ENCODE assay signal across 12 cellular contexts in genomic region chr7:55185321-55185802, GRCh38.
DNase-seq lines count a peak whose midpoint lies in the region; ATAC-seq and TF ChIP-seq lines count a peak whose summit lies in the region.
"Had no signal": no experiment of that assay in that cellular context is flagged by ENCODE, and none has a peak within 500 bp of the region (broad histone marks: within the 10 kb centered on the region; RNA-seq: fewer than 3 reads in every experiment).

No MANE protein-coding gene starts in this region.

- BruUV-seq in MCF 10A (replicated peaks; lab: Mats Ljungman, UMichigan) = no TSS peak

- H3K36me3 Mint-ChIP-seq in MCF 10A (ENCODE audit: insufficient read depth, unreplicated experiment) = peaks cover 96% of the 10 kb centered on the region

- H3K9me3 ChIP-seq in breast epithelium (no peaks in the 10 kb centered on the region), fibroblast of lung (ENCODE audit: control insufficient read depth, insufficient read depth, low read depth, low read length) (no peaks in the 10 kb centered on the region), subcutaneous abdominal adipose tissue (ENCODE audit: control insufficient read depth in 5 of 5, low read length in 5 of 5) (no peaks in the 10 kb centered on the region)
- H3K9me3 ChIP-seq: neutrophil, thoracic aorta had no signal

- H3K9me3 Mint-ChIP-seq in MCF 10A (ENCODE audit: unreplicated experiment) = no peaks in the 10 kb centered on the region
- H3K9me3 Mint-ChIP-seq: endodermal cell had no signal

- H3K79me2 ChIP-seq in fibroblast of lung (ENCODE audit: control insufficient read depth, insufficient read depth, low read length) = peaks cover 6% of the 10 kb centered on the region

- DNase-seq in MCF 10A (ENCODE audit: unreplicated experiment) = no peak
- no peak for DNase-seq in breast epithelium (ENCODE audit: low spot score in 2 of 2)
- DNase-seq in RPMI7951 (ENCODE audit: low read depth) = peak; percentile 91
- peak in 1 of 2 donors; percentile 35 for DNase-seq in fibroblast of lung (ENCODE audit: low read depth in 2 of 2)
- DNase-seq in activated T-cell treated with anti-CD3 and anti-CD28 coated beads, Interleukin-2, amount 50 U/mL, for 48 hours = no peak
- no peak for DNase-seq in Right ventricle myocardium inferior (ENCODE audit: missing footprints)
- DNase-seq: activated CD4-positive, alpha-beta T cell treated with anti-CD3 and anti-CD28 coated beads, Interleukin-2, amount 50 U/mL, for 1 hour; endodermal cell had no signal

- no peak overlapping the region for H3K9ac ChIP-seq in fibroblast of lung (ENCODE audit: insufficient read depth, low read length)
- no peak overlapping the region for H3K9ac ChIP-seq in subcutaneous abdominal adipose tissue (ENCODE audit: low read length in 5 of 5)

- H3K4me1 ChIP-seq in breast epithelium (no peaks in the 10 kb centered on the region), fibroblast of lung (ENCODE audit: control insufficient read depth, extremely low read depth, insufficient read depth, low read length) (peaks cover 20% of the 10 kb centered on the region), subcutaneous abdominal adipose tissue (ENCODE audit: control insufficient read depth in 5 of 5, insufficient read depth in 5 of 5, low read length in 5 of 5) (peaks cover 0 to 33% (median 22%) of the 10 kb centered on the region in 5 donors)

- H3K36me3 ChIP-seq in breast epithelium (no peaks in the 10 kb centered on the region), fibroblast of lung (ENCODE audit: control insufficient read depth, insufficient read depth, low read length) (peaks cover 35% of the 10 kb centered on the region), subcutaneous abdominal adipose tissue (ENCODE audit: control insufficient read depth in 5 of 5, insufficient read depth in 5 of 5, low read length in 5 of 5) (peaks cover 0 to 57% (median 50%) of the 10 kb centered on the region in 5 donors)
- H3K36me3 ChIP-seq: neutrophil had no signal

- no peak overlapping the region for H2AFZ ChIP-seq in fibroblast of lung (ENCODE audit: low read length)

- H3K27ac Mint-ChIP-seq in MCF 10A (ENCODE audit: low read depth, unreplicated experiment) = peak overlapping the region; percentile 79
- H3K27ac Mint-ChIP-seq: endodermal cell had no signal

- H3K27me3 ChIP-seq in breast epithelium (no peaks in the 10 kb centered on the region), fibroblast of lung (ENCODE audit: control insufficient read depth, insufficient read depth, low read length) (no peaks in the 10 kb centered on the region), subcutaneous abdominal adipose tissue (ENCODE audit: control insufficient read depth in 5 of 5, insufficient read depth in 4 of 5, low read length in 5 of 5) (no peaks in the 10 kb centered on the region)
- H3K27me3 ChIP-seq: neutrophil had no signal

- peaks cover 29% of the 10 kb centered on the region for H3K4me1 Mint-ChIP-seq in MCF 10A (ENCODE audit: insufficient read depth, unreplicated experiment)

- POLR2A ChIA-PET in MCF 10A (lab: Yijun Ruan, JAX) = interaction anchor here (0.8 to 2.5 kb wide), 8 partner anchors 8 to 426 kb away, joined by 3 to 10 read pairs (median 4); no protein-coding TSS in a partner anchor

- no peaks in the 10 kb centered on the region for H3K27me3 Mint-ChIP-seq in MCF 10A (ENCODE audit: insufficient read depth, unreplicated experiment)

- TF ChIP-seq POLR2A in breast epithelium (IDR thresholded peaks at IDR 0.05) = no peak

- no peak overlapping the region for H3K27ac ChIP-seq in breast epithelium
- peak overlapping the region; percentile 61 for H3K27ac ChIP-seq in fibroblast of lung (ENCODE audit: insufficient read depth, low read length)
- H3K27ac ChIP-seq in subcutaneous abdominal adipose tissue (ENCODE audit: low read depth, low read length) = peak overlapping the region; percentile 5
- H3K27ac ChIP-seq: neutrophil, thoracic aorta had no signal

- H3K4me3 ChIP-seq in breast epithelium = no peak overlapping the region
- H3K4me3 ChIP-seq in fibroblast of lung (replicated peaks in 1 of 4; ENCODE audit: control extremely low read depth in 1 of 4, insufficient read depth in 1 of 4, low read depth in 3 of 4, low read length in 4 of 4) = no peak overlapping the region
- H3K4me3 ChIP-seq in subcutaneous abdominal adipose tissue (ENCODE audit: low read depth in 1 of 5, low read length in 5 of 5) = no peak overlapping the region
- H3K4me3 ChIP-seq: thoracic aorta had no signal

- CTCF ChIA-PET in MCF 10A (lab: Yijun Ruan, JAX) = interaction anchor here (0.6 to 3.5 kb wide), 6 partner anchors 65 to 411 kb away, joined by 3 to 22 read pairs (median 4); no protein-coding TSS in a partner anchor

- no peaks in the 10 kb centered on the region for H4K20me1 ChIP-seq in fibroblast of lung (ENCODE audit: control insufficient read depth, extremely low read depth, insufficient read depth, low read length)

- ATAC-seq in GM18907 (IDR thresholded peaks at IDR 0.05; ENCODE audit: unreplicated experiment) (no peak), Right ventricle myocardium inferior (no peak)

- TF ChIP-seq CTCF in MCF 10A (IDR thresholded peaks at IDR 0.05; ENCODE audit: unreplicated experiment) = no peak
- TF ChIP-seq CTCF in breast epithelium (IDR thresholded peaks at IDR 0.05) = no peak
- TF ChIP-seq CTCF in fibroblast of lung (conservative IDR thresholded peaks at IDR 0.05 in 1 of 2, IDR thresholded peaks at IDR 0.05 in 1 of 2; ENCODE audit: low read depth in 1 of 2, low read length in 2 of 2) = no peak

- H3K4me3 Mint-ChIP-seq in MCF 10A (ENCODE audit: unreplicated experiment) = no peak overlapping the region
- H3K4me3 Mint-ChIP-seq: endodermal cell had no signal

- no peak overlapping the region for H3K4me2 ChIP-seq in fibroblast of lung (ENCODE audit: extremely low read depth, insufficient read depth, low read length)

- intact Hi-C loops in MCF 10A (cut with micrococcal nuclease) (loop anchor here (5.0 kb wide), 2 partner anchors 118 to 413 kb away; no protein-coding TSS in a partner anchor), breast epithelium (cut with DNase I; ENCODE audit: low total_unique reads) (no loop called here), Right ventricle myocardium inferior (cut with DNase I) (no loop called here)

Comparison
In these comparisons a context has a peak if more than half of its experiments do, and no peak if none do; other contexts are left out.
1. H3K27ac ChIP-seq: peak in fibroblast of lung (single experiment) and subcutaneous abdominal adipose tissue (single experiment); none in breast epithelium (0 of 2).